Comparison of ENCODE assay signal across 8 cellular contexts in the genomic region with DNA sequence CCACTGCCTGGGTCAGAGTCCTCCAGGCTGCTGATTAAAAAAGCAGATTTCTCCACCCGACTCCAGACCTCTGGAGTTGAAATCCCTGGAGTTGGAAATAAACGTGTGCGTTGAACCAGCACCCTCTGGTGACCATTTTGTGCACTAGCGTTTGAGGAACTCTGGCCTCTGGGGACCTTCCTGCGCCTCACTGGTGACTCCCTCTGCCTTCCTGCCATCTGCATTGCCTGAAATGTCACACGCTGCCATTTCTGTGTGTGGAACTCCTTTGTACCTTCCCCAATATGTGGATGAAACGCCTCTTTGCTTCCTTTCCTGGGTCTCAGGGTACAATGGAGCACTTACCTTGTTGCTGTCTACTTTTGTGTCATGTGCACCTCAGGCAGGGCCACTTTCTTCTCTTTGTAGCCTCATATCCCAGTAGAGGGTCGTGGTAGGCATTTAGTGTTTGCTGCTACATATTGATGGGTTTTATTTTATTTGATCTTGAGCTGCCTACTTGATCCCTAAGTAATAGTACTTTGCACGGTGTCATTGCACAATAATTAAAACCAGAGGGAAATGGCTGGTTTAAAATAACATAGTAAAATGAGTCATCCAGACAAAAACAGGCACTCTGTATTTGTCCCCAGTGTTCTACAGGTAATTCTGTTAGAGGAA. TPM values are rescaled to one million over a fixed set of nuclear protein-coding genes. Genes with fewer than 3 reads are reported as not detected.
DNase-seq lines count a peak whose midpoint lies in the region; ATAC-seq and TF ChIP-seq lines count a peak whose summit lies in the region.

No MANE protein-coding gene starts in this region.

- H3K4me1 ChIP-seq in CD4-positive, alpha-beta memory T cell (ENCODE audit: insufficient read depth, low read length): no peaks in the 10 kb centered on the region

- peak; percentile 87 for TF ChIP-seq CTCF in activated B cell treated with CpG ODN at 0.5 μM for 24 hours (IDR thresholded peaks at IDR 0.05)

- CTCF ChIA-PET in CD4-positive, alpha-beta memory T cell (lab: Charles Lee; ENCODE audit: partially characterized antibody): interaction anchor here (0.9 to 8.2 kb wide), 21 partner anchors 8 to 618 kb away, joined by 3 to 59 read pairs (median 4); a partner anchor contains a TSS
- CTCF ChIA-PET in activated B cell treated with CpG ODN at 0.5 μM for 24 hours (lab: Charles Lee): interaction anchor here (0.7 to 4.6 kb wide), 6 partner anchors 36 to 620 kb away, joined by 3 to 17 read pairs (median 4); no protein-coding TSS in a partner anchor

- intact Hi-C loops in CD4-positive, alpha-beta memory T cell (cut with micrococcal nuclease): loop anchor here (1.0 to 5.0 kb wide), 4 partner anchors 59 to 617 kb away; no protein-coding TSS in a partner anchor
- intact Hi-C loops in activated B cell treated with CpG ODN at 0.5 μM for 24 hours (cut with micrococcal nuclease): loop anchor here (1.0 to 10.0 kb wide), 6 partner anchors 61 to 1181 kb away; a partner anchor contains a TSS

- no peaks in the 10 kb centered on the region for H3K4me1 Mint-ChIP-seq in CD4-positive, alpha-beta memory T cell
- peaks cover 4% of the 10 kb centered on the region for H3K4me1 Mint-ChIP-seq in activated B cell treated with CpG ODN at 0.5 μM for 24 hours

- POLR2A ChIA-PET in CD4-positive, alpha-beta memory T cell (lab: Charles Lee; ENCODE audit: partially characterized antibody): no interaction called here
- POLR2A ChIA-PET in activated B cell treated with CpG ODN at 0.5 μM for 24 hours (lab: Charles Lee): no interaction called here

- no peaks in the 10 kb centered on the region for H3K9me3 ChIP-seq in CD4-positive, alpha-beta memory T cell (ENCODE audit: control insufficient read depth in 1 of 2, low read length in 2 of 2)

- H3K36me3 Mint-ChIP-seq in CD4-positive, alpha-beta memory T cell: no peaks in the 10 kb centered on the region
- no peaks in the 10 kb centered on the region for H3K36me3 Mint-ChIP-seq in activated B cell treated with CpG ODN at 0.5 μM for 24 hours (ENCODE audit: low read depth)

- H3K36me3 ChIP-seq in CD4-positive, alpha-beta memory T cell (ENCODE audit: insufficient read depth, low read length): no peaks in the 10 kb centered on the region

- no peak overlapping the region for H3K4me3 Mint-ChIP-seq in CD4-positive, alpha-beta memory T cell
- no peak overlapping the region for H3K4me3 Mint-ChIP-seq in activated B cell treated with CpG ODN at 0.5 μM for 24 hours

- no peak overlapping the region for H3K4me3 ChIP-seq in CD4-positive, alpha-beta memory T cell (ENCODE audit: low read length in 2 of 2)

- H3K27ac Mint-ChIP-seq in CD4-positive, alpha-beta memory T cell: peak overlapping the region in 1 of 7 donors; percentile 39
- H3K27ac Mint-ChIP-seq in activated B cell treated with CpG ODN at 0.5 μM for 24 hours: no peak overlapping the region

- no peaks in the 10 kb centered on the region for H3K9me3 Mint-ChIP-seq in CD4-positive, alpha-beta memory T cell
- H3K9me3 Mint-ChIP-seq in activated B cell treated with CpG ODN at 0.5 μM for 24 hours: no peaks in the 10 kb centered on the region

- H3K27me3 Mint-ChIP-seq in CD4-positive, alpha-beta memory T cell: peaks cover 12 to 13% of the 10 kb centered on the region in 2 donors
- H3K27me3 Mint-ChIP-seq in activated B cell treated with CpG ODN at 0.5 μM for 24 hours: peaks cover 4% of the 10 kb centered on the region

- ATAC-seq in GM19328 (IDR thresholded peaks at IDR 0.05; ENCODE audit: unreplicated experiment) (peak; percentile 72), HG03378 (IDR thresholded peaks at IDR 0.05; ENCODE audit: unreplicated experiment) (peak; percentile 88), activated B cell treated with CpG ODN at 0.5 μM for 24 hours (ENCODE audit: low read depth) (peak; percentile 99)

- DNase-seq in CD4-positive, alpha-beta memory T cell: peak; percentile 44 to 52 (median 46)
- DNase-seq in NCI-H226 (peak; percentile 44), activated B cell treated with CpG ODN at 0.5 μM for 24 hours (peak; percentile 36), dedifferentiated amniotic fluid mesenchymal stem cell (ENCODE audit: extremely low spot score) (peak; percentile 77), left kidney (ENCODE audit: low read depth, low spot score) (peak; percentile 93)
- peak; percentile 30 to 35 for DNase-seq in stimulated activated CD4-positive, alpha-beta T cell treated with anti-CD3 and anti-CD28 coated beads, Interleukin-4, amount 100 ng/mL, for 48 hours (ENCODE audit: low read depth in 2 of 2)

- no peaks in the 10 kb centered on the region for H3K27me3 ChIP-seq in CD4-positive, alpha-beta memory T cell (ENCODE audit: insufficient read depth, low read length)

- no peak overlapping the region for H3K27ac ChIP-seq in CD4-positive, alpha-beta memory T cell (ENCODE audit: low read depth, low read length)

RNA-seq across cellular contexts. Expression of a gene that starts 56.8 kb away (rescaled TPM):
- total RNA-seq in CD4-positive, alpha-beta memory T cell: 100 to 1,000 TPM; 116 to 129 TPM
- 100 to 1,000 TPM; 123 to 156 TPM for polyA plus RNA-seq in CD4-positive, alpha-beta memory T cell
- 0.35 and 0.46 TPM in 2 replicates for total RNA-seq in activated B cell treated with CpG ODN at 0.5 μM for 24 hours

Comparison
In these comparisons a context has a peak if more than half of its experiments do, and no peak if none do; other contexts are left out.
1. DNase-seq: peak in every context shown above with its lines; median percentile 93 in left kidney; 77 in dedifferentiated amniotic fluid mesenchymal stem cell; 46 in CD4-positive, alpha-beta memory T cell; 44 in NCI-H226; 36 in activated B cell treated with CpG ODN at 0.5 μM for 24 hours; 32 in stimulated activated CD4-positive, alpha-beta T cell treated with anti-CD3 and anti-CD28 coated beads, Interleukin-4, amount 100 ng/mL, for 48 hours.
2. RNA of a gene that starts 56.8 kb away (total RNA-seq): 116 to 129 TPM in CD4-positive, alpha-beta memory T cell; 0.35 to 0.46 TPM in activated B cell treated with CpG ODN at 0.5 μM for 24 hours; every median in the first group is over 10 times any median in the second.
3. Peak in every context shown above with its lines, with median percentiles within 50 percentile points of each other: ATAC-seq.